Comparison of ENCODE assay signal across 1 cellular context in the genomic region with DNA sequence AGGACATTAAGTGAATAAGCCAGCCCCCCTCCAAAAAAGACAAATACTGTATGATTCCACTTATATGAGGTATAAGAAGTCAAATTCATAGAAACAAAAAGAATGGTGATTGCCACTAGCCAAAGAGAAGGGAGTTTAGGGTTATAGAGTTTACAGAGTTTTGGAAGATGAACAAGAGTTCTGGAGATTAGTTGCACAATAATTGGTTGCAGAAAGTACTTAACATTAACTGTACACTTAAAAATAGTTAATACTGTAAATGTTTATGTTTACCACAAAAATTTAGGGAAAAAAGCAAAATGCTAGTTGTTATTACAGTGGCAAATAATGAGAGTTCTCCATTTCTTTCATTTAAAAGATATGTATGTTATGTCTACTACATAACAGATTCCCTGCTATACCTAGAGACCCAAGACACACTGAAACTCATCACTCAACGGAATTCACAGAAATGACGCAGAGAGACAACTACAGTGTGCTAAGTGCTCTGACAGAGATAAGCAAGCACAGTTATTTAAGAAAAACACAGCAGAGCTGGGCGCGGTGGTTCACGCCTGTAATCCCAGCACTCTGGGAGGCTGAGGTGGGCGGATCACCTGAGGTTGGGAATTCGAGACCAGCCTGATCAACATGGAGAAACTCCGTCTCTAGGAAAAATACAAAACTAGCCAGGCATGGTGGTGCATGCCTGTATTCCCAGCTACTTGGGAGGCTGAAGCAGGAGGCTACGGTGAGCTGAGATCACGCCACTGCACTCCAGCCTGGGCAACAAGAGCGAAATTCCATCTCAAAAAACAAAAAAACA.
TF ChIP-seq lines count a peak whose summit lies in the region.

No MANE protein-coding gene starts in this region.

TF ChIP-seq in K562, 482 proteins besides CTCF, POLR2A, EP300 and RAD21 (continued from another document):
- TF ChIP-seq, protein P1, sequence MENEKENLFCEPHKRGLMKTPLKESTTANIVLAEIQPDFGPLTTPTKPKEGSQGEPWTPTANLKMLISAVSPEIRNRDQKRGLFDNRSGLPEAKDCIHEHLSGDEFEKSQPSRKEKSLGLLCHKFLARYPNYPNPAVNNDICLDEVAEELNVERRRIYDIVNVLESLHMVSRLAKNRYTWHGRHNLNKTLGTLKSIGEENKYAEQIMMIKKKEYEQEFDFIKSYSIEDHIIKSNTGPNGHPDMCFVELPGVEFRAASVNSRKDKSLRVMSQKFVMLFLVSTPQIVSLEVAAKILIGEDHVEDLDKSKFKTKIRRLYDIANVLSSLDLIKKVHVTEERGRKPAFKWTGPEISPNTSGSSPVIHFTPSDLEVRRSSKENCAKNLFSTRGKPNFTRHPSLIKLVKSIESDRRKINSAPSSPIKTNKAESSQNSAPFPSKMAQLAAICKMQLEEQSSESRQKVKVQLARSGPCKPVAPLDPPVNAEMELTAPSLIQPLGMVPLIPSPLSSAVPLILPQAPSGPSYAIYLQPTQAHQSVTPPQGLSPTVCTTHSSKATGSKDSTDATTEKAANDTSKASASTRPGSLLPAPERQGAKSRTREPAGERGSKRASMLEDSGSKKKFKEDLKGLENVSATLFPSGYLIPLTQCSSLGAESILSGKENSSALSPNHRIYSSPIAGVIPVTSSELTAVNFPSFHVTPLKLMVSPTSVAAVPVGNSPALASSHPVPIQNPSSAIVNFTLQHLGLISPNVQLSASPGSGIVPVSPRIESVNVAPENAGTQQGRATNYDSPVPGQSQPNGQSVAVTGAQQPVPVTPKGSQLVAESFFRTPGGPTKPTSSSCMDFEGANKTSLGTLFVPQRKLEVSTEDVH (IDR thresholded peaks at IDR 0.05; ENCODE audit: low read depth, partially characterized antibody): no peak
- TF ChIP-seq SMARCA5 (IDR thresholded peaks at IDR 0.05) (peak; percentile 83), TBL1XR1 (IDR thresholded peaks at IDR 0.05; ENCODE audit: low read length in 2 of 2) (no peak), HDAC2 (IDR thresholded peaks at IDR 0.05) (0 out of 2 replicates have a peak, but pooled peaks have one; percentile 47)
- TF ChIP-seq, protein P2, sequence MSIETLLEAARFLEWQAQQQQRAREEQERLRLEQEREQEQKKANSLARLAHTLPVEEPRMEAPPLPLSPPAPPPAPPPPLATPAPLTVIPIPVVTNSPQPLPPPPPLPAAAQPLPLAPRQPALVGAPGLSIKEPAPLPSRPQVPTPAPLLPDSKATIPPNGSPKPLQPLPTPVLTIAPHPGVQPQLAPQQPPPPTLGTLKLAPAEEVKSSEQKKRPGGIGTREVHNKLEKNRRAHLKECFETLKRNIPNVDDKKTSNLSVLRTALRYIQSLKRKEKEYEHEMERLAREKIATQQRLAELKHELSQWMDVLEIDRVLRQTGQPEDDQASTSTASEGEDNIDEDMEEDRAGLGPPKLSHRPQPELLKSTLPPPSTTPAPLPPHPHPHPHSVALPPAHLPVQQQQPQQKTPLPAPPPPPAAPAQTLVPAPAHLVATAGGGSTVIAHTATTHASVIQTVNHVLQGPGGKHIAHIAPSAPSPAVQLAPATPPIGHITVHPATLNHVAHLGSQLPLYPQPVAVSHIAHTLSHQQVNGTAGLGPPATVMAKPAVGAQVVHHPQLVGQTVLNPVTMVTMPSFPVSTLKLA (conservative IDR thresholded peaks at IDR 0.05): 0 out of 4 replicates have a peak, but pooled peaks of 1 of the 2 experiments have one; percentile 37
- TF ChIP-seq, protein P3, sequence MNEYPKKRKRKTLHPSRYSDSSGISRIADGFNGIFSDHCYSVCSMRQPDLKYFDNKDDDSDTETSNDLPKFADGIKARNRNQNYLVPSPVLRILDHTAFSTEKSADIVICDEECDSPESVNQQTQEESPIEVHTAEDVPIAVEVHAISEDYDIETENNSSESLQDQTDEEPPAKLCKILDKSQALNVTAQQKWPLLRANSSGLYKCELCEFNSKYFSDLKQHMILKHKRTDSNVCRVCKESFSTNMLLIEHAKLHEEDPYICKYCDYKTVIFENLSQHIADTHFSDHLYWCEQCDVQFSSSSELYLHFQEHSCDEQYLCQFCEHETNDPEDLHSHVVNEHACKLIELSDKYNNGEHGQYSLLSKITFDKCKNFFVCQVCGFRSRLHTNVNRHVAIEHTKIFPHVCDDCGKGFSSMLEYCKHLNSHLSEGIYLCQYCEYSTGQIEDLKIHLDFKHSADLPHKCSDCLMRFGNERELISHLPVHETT (CRISPR knock-in tag; conservative IDR thresholded peaks at IDR 0.05 in 1 of 2, IDR thresholded peaks at IDR 0.05 in 1 of 2): no peak
